In the genomic region with DNA sequence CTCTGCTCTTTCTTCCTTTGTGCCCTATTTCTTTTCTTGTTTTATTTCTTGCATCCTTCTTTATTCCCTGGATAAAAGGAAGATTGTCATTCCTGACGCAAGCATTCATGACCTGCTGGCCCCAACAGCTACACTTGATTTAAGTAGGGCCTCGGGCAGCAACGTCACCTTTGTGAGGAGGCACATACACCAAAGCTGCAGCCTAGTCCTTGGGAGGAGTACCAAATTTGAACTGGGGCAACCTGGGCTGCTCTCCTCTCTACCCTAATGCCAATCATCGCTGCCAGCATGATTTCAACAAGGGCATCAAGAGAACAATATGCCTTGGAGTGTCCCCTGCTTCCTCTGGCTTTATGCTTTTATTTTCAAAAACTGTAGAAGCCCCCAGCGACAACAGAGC, we compare ENCODE assay signal across 22 cellular contexts.
A peak's percentile ranks its signal among the peaks of the same experiment; 100 is the strongest.
DNase-seq lines count a peak whose midpoint lies in the region; TF ChIP-seq lines count a peak whose summit lies in the region.
"Had no signal": no experiment of that assay in that cellular context is flagged by ENCODE, and none has a peak within 500 bp of the region (broad histone marks: within the 10 kb centered on the region; RNA-seq: fewer than 3 reads in every experiment).

No MANE protein-coding gene starts in this region.

- H4K20me1 ChIP-seq in OCI-LY3 (ENCODE audit: insufficient read depth, low read length), result no peaks in the 10 kb centered on the region

- intact Hi-C loops in MCF 10A (cut with micrococcal nuclease) (loop anchor here (1.0 to 10.0 kb wide), 7 partner anchors 44 to 1996 kb away; no protein-coding TSS in a partner anchor), breast epithelium (cut with DNase I; ENCODE audit: low total_unique reads) (no loop called here), testis (cut with DNase I; ENCODE audit: low total_unique reads) (no loop called here)

- CTCF ChIA-PET in MCF 10A (lab: Yijun Ruan, JAX), result interaction anchor here (0.6 to 1.4 kb wide), 18 partner anchors 8 to 1997 kb away, joined by 3 to 7 read pairs (median 3); no protein-coding TSS in a partner anchor

- TF ChIP-seq CTCF in MCF 10A (IDR thresholded peaks at IDR 0.05; ENCODE audit: unreplicated experiment), result no peak
- no peak for TF ChIP-seq CTCF in breast epithelium (IDR thresholded peaks at IDR 0.05)
- TF ChIP-seq CTCF in OCI-LY3 (IDR thresholded peaks at IDR 0.05; ENCODE audit: low read depth, low read length), result no peak
- no peak for TF ChIP-seq CTCF in testis (IDR thresholded peaks at IDR 0.05)

- H3K9me3 ChIP-seq in breast epithelium, result no peaks in the 10 kb centered on the region
- H3K9me3 ChIP-seq in OCI-LY3 (ENCODE audit: insufficient read depth, low read length), result no peaks in the 10 kb centered on the region
- H3K9me3 ChIP-seq in testis, result no peaks in the 10 kb centered on the region
- no peaks in the 10 kb centered on the region for H3K9me3 ChIP-seq in SJCRH30 (replicated peaks)
- H3K9me3 ChIP-seq: lower lobe of right lung, suprapubic skin, vagina had no signal

- H3K27me3 ChIP-seq in breast epithelium (no peaks in the 10 kb centered on the region), OCI-LY3 (ENCODE audit: low read depth, low read length) (no peaks in the 10 kb centered on the region), testis (no peaks in the 10 kb centered on the region), SJCRH30 (no peaks in the 10 kb centered on the region)
- H3K27me3 ChIP-seq: brain microvascular endothelial cell, hepatocyte, suprapubic skin, vagina had no signal

- H3K9me3 Mint-ChIP-seq in MCF 10A (ENCODE audit: unreplicated experiment), result no peaks in the 10 kb centered on the region
- H3K9me3 Mint-ChIP-seq: activated T-helper 1 cell treated with anti-CD3 and anti-CD28 coated beads, Interleukin-12 subunit alpha, Interleukin-12 subunit beta, Interleukin-2, Interleukin-4 antibody, amounts not matched to agents 30 ng/mL and 10 ng/mL and 1 ng/mL, durations not matched to agents 14 hours and 24 hours and 36 hours had no signal

- no peaks in the 10 kb centered on the region for H3K4me1 ChIP-seq in breast epithelium
- no peaks in the 10 kb centered on the region for H3K4me1 ChIP-seq in OCI-LY3 (ENCODE audit: low read length)
- no peaks in the 10 kb centered on the region for H3K4me1 ChIP-seq in testis
- H3K4me1 ChIP-seq in SJCRH30, result no peaks in the 10 kb centered on the region
- H3K4me1 ChIP-seq: lower lobe of right lung, suprapubic skin, vagina had no signal

- H3K4me1 Mint-ChIP-seq in MCF 10A (ENCODE audit: insufficient read depth, unreplicated experiment), result peaks cover 5% of the 10 kb centered on the region

- no peak overlapping the region; the same call in 1 of the 2 replicates for H3K4me2 ChIP-seq in OCI-LY3 (ENCODE audit: low read length)
- H3K4me2 ChIP-seq: hepatocyte had no signal

- no TSS peak for BruUV-seq in MCF 10A (replicated peaks; lab: Mats Ljungman, UMichigan)

- DNase-seq in MCF 10A (ENCODE audit: unreplicated experiment) (no peak), breast epithelium (ENCODE audit: low spot score in 2 of 2) (no peak), fibroblast of peridontal ligament (ENCODE audit: extremely low read depth) (peak; percentile 6), testis (peak; percentile 17), UCSD-AML1 (lab: John Stamatoyannopoulos, UW; ENCODE audit: unreplicated experiment) (no peak), SJCRH30 (no peak), DMS53 treated with DMSO at 0.1 percent for 48 hours (lab: John Stamatoyannopoulos, UW; ENCODE audit: unreplicated experiment) (no peak)
- DNase-seq: activated CD4-positive, alpha-beta T cell treated with anti-CD3 and anti-CD28 coated beads for 4 hours; C1 segment of cervical spinal cord; GDM1; lower lobe of right lung; NCI-H2107; NCI-H524 treated with DMSO at 0.1 percent for 48 hours; right cardiac atrium had no signal

- no peaks in the 10 kb centered on the region for H3K36me3 Mint-ChIP-seq in MCF 10A (ENCODE audit: insufficient read depth, unreplicated experiment)
- H3K36me3 Mint-ChIP-seq: activated naive CD8-positive, alpha-beta T cell had no signal

- H2AFZ ChIP-seq in OCI-LY3 (ENCODE audit: low read depth, low read length), result peak overlapping the region; percentile 4; the same call in 1 of the 2 replicates
- H2AFZ ChIP-seq: hepatocyte had no signal

- H3K4me3 ChIP-seq in breast epithelium, result no peak overlapping the region
- H3K4me3 ChIP-seq in OCI-LY3 (ENCODE audit: low read length), result no peak overlapping the region
- no peak overlapping the region for H3K4me3 ChIP-seq in testis
- H3K4me3 ChIP-seq in SJCRH30, result no peak overlapping the region
- H3K4me3 ChIP-seq: coronary artery, hepatocyte, lower lobe of right lung, suprapubic skin, vagina had no signal

- H3K79me2 ChIP-seq in OCI-LY3 (ENCODE audit: low read length), result no peaks in the 10 kb centered on the region
- H3K79me2 ChIP-seq: hepatocyte had no signal

- POLR2A ChIA-PET in MCF 10A (lab: Yijun Ruan, JAX), result interaction anchor here (0.6 kb wide), 1 partner anchor 813 kb away, joined by 3 read pairs; no protein-coding TSS in a partner anchor

- H3K4me3 Mint-ChIP-seq in MCF 10A (ENCODE audit: unreplicated experiment), result no peak overlapping the region
- H3K4me3 Mint-ChIP-seq: activated naive CD8-positive, alpha-beta T cell; activated T-helper 1 cell treated with anti-CD3 and anti-CD28 coated beads, Interleukin-12 subunit alpha, Interleukin-12 subunit beta, Interleukin-2, Interleukin-4 antibody, amounts not matched to agents 30 ng/mL and 10 ng/mL and 1 ng/mL, durations not matched to agents 14 hours and 24 hours and 36 hours had no signal

- WGBS in testis, 2 donors, result 67 to 70% methylated on average over 5 of the region's 5 CpGs

- H3K27ac Mint-ChIP-seq in MCF 10A (ENCODE audit: low read depth, unreplicated experiment), result peak overlapping the region; percentile 52
- H3K27ac Mint-ChIP-seq: activated naive CD8-positive, alpha-beta T cell; activated T-helper 1 cell treated with anti-CD3 and anti-CD28 coated beads, Interleukin-12 subunit alpha, Interleukin-12 subunit beta, Interleukin-2, Interleukin-4 antibody, amounts not matched to agents 30 ng/mL and 10 ng/mL and 1 ng/mL, durations not matched to agents 14 hours and 24 hours and 36 hours had no signal

- no peak overlapping the region for H3K9ac ChIP-seq in OCI-LY3 (ENCODE audit: low read length)

- H3K27ac ChIP-seq in breast epithelium (no peak overlapping the region), OCI-LY3 (ENCODE audit: low read length) (no peak overlapping the region), testis (no peak overlapping the region), SJCRH30 (no peak overlapping the region)
- H3K27ac ChIP-seq: brain microvascular endothelial cell, coronary artery, hepatocyte, lower lobe of right lung, suprapubic skin, vagina had no signal

- no peaks in the 10 kb centered on the region for H3K27me3 Mint-ChIP-seq in MCF 10A (ENCODE audit: insufficient read depth, unreplicated experiment)

- TF ChIP-seq POLR2A in breast epithelium (IDR thresholded peaks at IDR 0.05) (no peak), testis (IDR thresholded peaks at IDR 0.05) (no peak)

- H3K36me3 ChIP-seq in breast epithelium (no peaks in the 10 kb centered on the region), OCI-LY3 (replicated peaks; ENCODE audit: low read depth, low read length) (no peaks in the 10 kb centered on the region), testis (ENCODE audit: low read depth, missing control alignments) (no peaks in the 10 kb centered on the region), SJCRH30 (no peaks in the 10 kb centered on the region)
- H3K36me3 ChIP-seq: brain microvascular endothelial cell, lower lobe of right lung, suprapubic skin, vagina had no signal

Comparison
In these comparisons a context has a peak if more than half of its experiments do, and no peak if none do; other contexts are left out.
1. DNase-seq: peak in fibroblast of peridontal ligament (single experiment) and testis (single experiment); none in MCF 10A (single experiment), breast epithelium (0 of 2), UCSD-AML1 (single experiment), SJCRH30 (0 of 2) and DMS53 treated with DMSO at 0.1 percent for 48 hours (single experiment).